1 cellular context compared by ENCODE assay signal in genomic region chr6:26576929-26577719, GRCh38.
TF ChIP-seq lines count a peak whose summit lies in the region.

No MANE protein-coding gene starts in this region.

TF ChIP-seq in K562, 482 proteins besides CTCF, POLR2A, EP300 and RAD21 (continued from another document and continues in another):
- TF ChIP-seq PBX2 (CRISPR knock-in tag; IDR thresholded peaks at IDR 0.05; ENCODE audit: low read depth) (no peak), PBX2 (tag; conservative IDR thresholded peaks at IDR 0.05; ENCODE audit: low read depth) (no peak), FOXO4 (CRISPR knock-in tag; IDR thresholded peaks at IDR 0.05) (no peak), THRAP3 (IDR thresholded peaks at IDR 0.05; ENCODE audit: borderline replicate concordance) (no peak), NELFE (IDR thresholded peaks at IDR 0.05; ENCODE audit: insufficient read depth, insufficient read length) (no peak), TBL1XR1 (IDR thresholded peaks at IDR 0.05; ENCODE audit: low read length in 2 of 2) (peak; percentile 20 to 93; a peak in 3 of 4 replicates), HNRNPUL1 (IDR thresholded peaks at IDR 0.05; ENCODE audit: low read length) (no peak), MEF2D (tag; conservative IDR thresholded peaks at IDR 0.05; ENCODE audit: low read depth) (no peak), CREM (IDR thresholded peaks at IDR 0.05; ENCODE audit: low read depth) (peak; percentile 69; the same call in 1 of the 2 replicates), CCAR2 (IDR thresholded peaks at IDR 0.05; ENCODE audit: low read depth, low read length) (no peak), ELF2 (CRISPR knock-in tag; IDR thresholded peaks at IDR 0.05) (peak; percentile 75), MBD1 (CRISPR knock-in tag; IDR thresholded peaks at IDR 0.05) (no peak), ZNF551 (CRISPR knock-in tag; IDR thresholded peaks at IDR 0.05) (no peak), CEBPB (tag; IDR thresholded peaks at IDR 0.05) (no peak), ZNF174 (CRISPR knock-in tag; IDR thresholded peaks at IDR 0.05) (no peak), SRSF1 (IDR thresholded peaks at IDR 0.05; ENCODE audit: low read depth, low read length) (no peak), ZNF398 (CRISPR knock-in tag; IDR thresholded peaks at IDR 0.05) (no peak), E4F1 (CRISPR knock-in tag; IDR thresholded peaks at IDR 0.05; ENCODE audit: borderline replicate concordance) (no peak), ADNP (tag; IDR thresholded peaks at IDR 0.05) (no peak), TBP (optimal IDR thresholded peaks at IDR 0.05; ENCODE audit: low read depth, low read length) (peak; percentile 99), TEAD1 (CRISPR knock-in tag; IDR thresholded peaks at IDR 0.05) (0 out of 4 replicates have a peak, but pooled peaks of 1 of the 2 experiments have one; percentile 33), CBFA2T3 (IDR thresholded peaks at IDR 0.05) (no peak), XRCC5 (IDR thresholded peaks at IDR 0.05; ENCODE audit: low read depth, low read length) (no peak), POLR2G (IDR thresholded peaks at IDR 0.05; ENCODE audit: low read depth, low read length) (no peak), ZNF518B (CRISPR knock-in tag; IDR thresholded peaks at IDR 0.05) (0 out of 2 replicates have a peak, but pooled peaks have one; percentile 30), ZNF3 (CRISPR knock-in tag; IDR thresholded peaks at IDR 0.05) (no peak), TARDBP (IDR thresholded peaks at IDR 0.05) (0 out of 2 replicates have a peak, but pooled peaks have one; percentile 28), ZFP1 (CRISPR knock-in tag; IDR thresholded peaks at IDR 0.05) (no peak), YBX1 (IDR thresholded peaks at IDR 0.05) (no peak), THRA (IDR thresholded peaks at IDR 0.05) (no peak), ATF1 (CRISPR knock-in tag; IDR thresholded peaks at IDR 0.05) (no peak), ATF1 (tag; IDR thresholded peaks at IDR 0.05) (peak; percentile 70), ZBTB49 (CRISPR knock-in tag; IDR thresholded peaks at IDR 0.05; ENCODE audit: borderline replicate concordance) (no peak), PTRF (tag; IDR thresholded peaks at IDR 0.05) (no peak), MCM7 (IDR thresholded peaks at IDR 0.05) (no peak), TEAD4 (IDR thresholded peaks at IDR 0.05; ENCODE audit: low read length) (peak; percentile 82), TEAD4 (CRISPR knock-in tag; IDR thresholded peaks at IDR 0.05; ENCODE audit: borderline replicate concordance) (no peak), TSHZ1 (CRISPR knock-in tag; IDR thresholded peaks at IDR 0.05) (no peak), CBX8 (IDR thresholded peaks at IDR 0.05; ENCODE audit: borderline replicate concordance, extremely low read depth, low read depth, low read length, poor library complexity, severe bottlenecking) (no peak), POLR2H (tag; IDR thresholded peaks at IDR 0.05; ENCODE audit: low read depth) (peak; percentile 100), XRCC3 (IDR thresholded peaks at IDR 0.05) (no peak), SNIP1 (IDR thresholded peaks at IDR 0.05; ENCODE audit: low read depth) (no peak), ZNF165 (CRISPR knock-in tag; IDR thresholded peaks at IDR 0.05; ENCODE audit: borderline replicate concordance) (no peak)
